8 cellular contexts compared by ENCODE assay signal in the genomic region with DNA sequence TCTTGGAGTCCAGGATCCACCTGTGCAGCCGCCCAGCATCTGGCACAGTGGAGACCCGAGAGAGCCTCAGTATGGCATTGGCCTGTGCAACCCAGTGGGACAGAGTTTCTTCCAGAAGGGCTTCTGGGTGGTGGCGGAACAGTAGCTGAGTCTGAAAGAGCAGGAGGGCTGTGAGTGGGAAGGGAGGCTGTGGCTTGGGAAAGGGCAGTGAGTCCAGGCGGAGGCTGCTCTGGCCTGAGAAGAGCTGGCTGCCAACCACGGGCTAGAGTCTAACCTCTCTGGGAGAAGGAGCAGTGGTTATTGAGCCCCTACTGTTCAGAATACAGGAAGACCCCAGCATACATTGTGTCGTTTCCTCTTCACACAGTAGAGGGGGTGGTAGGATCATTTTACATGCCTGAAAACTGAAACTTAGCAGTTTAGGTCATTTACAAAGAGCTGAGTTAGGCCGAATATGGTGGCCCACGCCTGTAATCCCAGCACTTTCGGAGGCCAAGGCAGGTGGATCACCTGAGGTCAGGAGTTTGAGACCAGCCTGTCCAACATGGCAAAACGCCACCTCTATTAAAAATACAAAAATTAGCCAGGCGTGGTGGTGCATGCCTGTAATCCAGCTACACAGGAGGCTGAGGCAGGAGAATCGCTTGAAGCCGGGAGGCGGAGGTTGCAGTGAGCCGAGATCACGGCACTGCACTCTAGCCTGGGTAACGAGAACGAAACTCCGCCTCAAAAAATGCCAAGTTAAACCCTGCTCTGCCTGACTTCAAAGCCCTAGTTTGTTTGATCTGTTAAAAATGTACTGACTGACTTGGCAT. TPM values are rescaled to one million over a fixed set of nuclear protein-coding genes. Genes with fewer than 3 reads are reported as not detected.
DNase-seq lines count a peak whose midpoint lies in the region; ATAC-seq, FAIRE-seq and TF ChIP-seq lines count a peak whose summit lies in the region.

No MANE protein-coding gene starts in this region.

- no peak for TF ChIP-seq EP300 in K562 (IDR thresholded peaks at IDR 0.05; ENCODE audit: low read length)

- H4K20me1 ChIP-seq in K562 (replicated peaks; ENCODE audit: control insufficient read depth, insufficient read depth, low read length) = peaks cover 49% of the 10 kb centered on the region

- CTCF ChIA-PET in K562 (lab: Yijun Ruan, JAX; ENCODE audit: low intra/inter-chr PET ratio) = interaction anchor here (0.6 to 0.8 kb wide), 2 partner anchors 78 to 100 kb away, joined by 4 read pairs; no protein-coding TSS in a partner anchor

- WGBS in K562 (ENCODE audit: insufficient coverage, low coverage, missing lambda C conversion rate) = 85% methylated on average over 18 of the region's 19 CpGs

- H3K27me3 ChIP-seq in K562 (ENCODE audit: control insufficient read depth in 2 of 2, insufficient read depth in 2 of 2, low read length in 2 of 2) (no peaks in the 10 kb centered on the region), thoracic aorta (replicated peaks; ENCODE audit: insufficient read depth) (no peaks in the 10 kb centered on the region)

- no peak for TF ChIP-seq POLR2A in K562 (conservative IDR thresholded peaks at IDR 0.05)

- H3K9me3 ChIP-seq in K562 (replicated peaks; ENCODE audit: control insufficient read depth, insufficient read depth, low read depth, low read length) (no peaks in the 10 kb centered on the region), thoracic aorta (no peaks in the 10 kb centered on the region)

- FAIRE-seq in D721Med (lab: Jason Lieb, UNC) (no peak), K562 (lab: Jason Lieb, UNC) (no peak)

- H3K9ac ChIP-seq in K562 (ENCODE audit: insufficient read depth in 1 of 2, low read depth in 2 of 2, low read length in 2 of 2) = peak overlapping the region in 1 of 2 experiments; percentile 84; a peak in 2 of 4 replicates

- H2AFZ ChIP-seq in K562 (ENCODE audit: low read depth, low read length) = no peak overlapping the region

- no peak overlapping the region; the same call in 2 of the 3 replicates for H3K27ac ChIP-seq in K562 (ENCODE audit: extremely low read depth, low read depth, low read length)
- H3K27ac ChIP-seq in thoracic aorta = peak overlapping the region; percentile 41

- TF ChIP-seq RAD21 in K562 (CRISPR knock-in tag; conservative IDR thresholded peaks at IDR 0.05 in 1 of 2, IDR thresholded peaks at IDR 0.05 in 1 of 2) = peak in 1 of 2 experiments; percentile 26; a peak in 1 of 4 replicates

- POLR2A ChIA-PET in K562 (lab: Yijun Ruan, JAX) = interaction anchor here (0.6 to 1.6 kb wide), 6 partner anchors 9 to 112 kb away, joined by 3 to 5 read pairs (median 3); partner anchors contain the start of gene ISG20

- no peaks in the 10 kb centered on the region for H3K9me1 ChIP-seq in K562 (ENCODE audit: control insufficient read depth, insufficient read depth, low read length)

- no peak overlapping the region for H3K4me3 ChIP-seq in K562
- H3K4me3 ChIP-seq in thoracic aorta = peak overlapping the region; percentile 52

- TF ChIP-seq CTCF in D721Med (IDR thresholded peaks at IDR 0.05; ENCODE audit: insufficient read depth, missing control alignments) = peak; percentile 16
- peak in 2 of 3 experiments; percentile 41 to 55; a peak in 4 of 6 replicates for TF ChIP-seq CTCF in K562 (IDR thresholded peaks at IDR 0.05 in 2 of 3, conservative IDR thresholded peaks at IDR 0.05 in 1 of 3; ENCODE audit: insufficient read depth in 2 of 3, low read depth in 1 of 3, low read length in 3 of 3)
- peak; percentile 47 for TF ChIP-seq CTCF in thoracic aorta (IDR thresholded peaks at IDR 0.05)

- peaks cover 77% of the 10 kb centered on the region for H3K79me2 ChIP-seq in K562 (ENCODE audit: control insufficient read depth, insufficient read depth, low read length)

- intact Hi-C loops in K562 (cut with micrococcal nuclease) = no loop called here

- peaks cover 14 to 28% of the 10 kb centered on the region in 2 experiments; a peak in 4 of 5 replicates for H3K4me1 ChIP-seq in K562 (replicated peaks in 1 of 2; ENCODE audit: control insufficient read depth in 2 of 2, insufficient read depth in 2 of 2, low read length in 2 of 2)
- H3K4me1 ChIP-seq in thoracic aorta (ENCODE audit: control insufficient read depth in 1 of 2, low read depth in 2 of 2) = peaks cover 23 to 44% of the 10 kb centered on the region in 2 donors

- in situ Hi-C loops in K562 (cut with MboI) = no loop called here

- H3K4me2 ChIP-seq in K562 (ENCODE audit: insufficient read depth, low read length) = no peak overlapping the region; the same call in 1 of the 2 replicates

- DNase-seq in D721Med (ENCODE audit: insufficient read length, low spot score) (no peak), NCI-H2227 (lab: John Stamatoyannopoulos, UW; ENCODE audit: unreplicated experiment) (peak; percentile 37), K562 (ENCODE audit: extremely low read depth in 1 of 4, low spot score in 3 of 4) (no peak), left kidney (ENCODE audit: low read depth, low spot score) (peak; percentile 85), thoracic aorta (ENCODE audit: low spot score) (no peak), NCI-H1417 (lab: John Stamatoyannopoulos, UW) (no peak)

- peak; percentile 42 for ATAC-seq in GM21526 (IDR thresholded peaks at IDR 0.05; ENCODE audit: low FRiP score, unreplicated experiment)
- no peak for ATAC-seq in K562
- peak; percentile 46 for ATAC-seq in thoracic aorta (ENCODE audit: insufficient number of reproducible peaks, low FRiP score, low read depth)
- ATAC-seq in HG03039 (IDR thresholded peaks at IDR 0.05; ENCODE audit: unreplicated experiment) = no peak

- H3K36me3 ChIP-seq in K562 (ENCODE audit: control insufficient read depth, insufficient read depth, low read length) = peaks cover 65% of the 10 kb centered on the region
- peaks cover 6% of the 10 kb centered on the region for H3K36me3 ChIP-seq in thoracic aorta

- BruUV-seq in K562 (replicated peaks; lab: Mats Ljungman, UMichigan) = no TSS peak

TF ChIP-seq in K562, 482 proteins besides CTCF, POLR2A, EP300 and RAD21:
- TF ChIP-seq HMGXB4 (CRISPR knock-in tag; IDR thresholded peaks at IDR 0.05) (no peak), ZNF586 (CRISPR knock-in tag; conservative IDR thresholded peaks at IDR 0.05) (no peak), ZC3H8 (IDR thresholded peaks at IDR 0.05) (no peak), ZC3H4 (CRISPR knock-in tag; IDR thresholded peaks at IDR 0.05; ENCODE audit: borderline replicate concordance) (no peak), ZKSCAN3 (CRISPR knock-in tag; IDR thresholded peaks at IDR 0.05) (no peak), C11orf30 (IDR thresholded peaks at IDR 0.05; ENCODE audit: low read depth) (peak; percentile 39; the same call in 1 of the 2 replicates)

RNA-seq across cellular contexts. Expression of gene AEN, which starts 3.2 kb away (rescaled TPM):
- 39.3 and 74.9 TPM in 2 replicates for total RNA-seq in K562 (2011; cell fraction: chromatin; rRNA removed; ENCODE audit: low replicate concordance)
- 60.9 and 72.5 TPM in 2 replicates for total RNA-seq in K562 (2011; cell fraction: nucleolus; rRNA removed)
- total RNA-seq in K562 (2011; cell fraction: nucleoplasm; rRNA removed) = 49.7 and 55.9 TPM in 2 replicates
- 51.0 and 56.6 TPM in 2 replicates for total RNA-seq in K562 (2014; rRNA removed)
- 24.6 and 26.3 TPM in 2 replicates for total RNA-seq in K562 (2014; rRNA removed; fragmentation: Illumina TruSeq; extraction: Trizol)
- 40.0 and 40.9 TPM in 2 replicates for total RNA-seq in K562 (2015; rRNA removed; fragmentation: Illumina TruSeq; extraction: Trizol)
- total RNA-seq in K562 (2021) = 49.2 and 52.7 TPM in 2 replicates
- 30.8 and 32.8 TPM in 2 replicates for polyA plus RNA-seq in K562 (2011; rRNA removed)
- 31.2 and 50.1 TPM in 2 replicates for polyA plus RNA-seq in K562 (2011; cell fraction: cytosol; rRNA removed)
- 44.5 and 69.3 TPM in 2 replicates for polyA plus RNA-seq in K562 (2011; cell fraction: nucleus; rRNA removed)
- 22.0 and 27.2 TPM in 2 replicates for polyA plus RNA-seq in K562 (2012)
- 31.6 and 35.1 TPM in 2 replicates for polyA plus RNA-seq in K562 (2014; fragmentation: Illumina TruSeq; extraction: Trizol)
- polyA plus RNA-seq in K562 (2014; fragmentation: Nextera tagmentation; extraction: Ambion mirVana) = 10 to 100 TPM in 1 of 2 experiments, 1 to 10 TPM in 1; 9.0 to 11.7 TPM
- 35.5 and 45.5 TPM in 2 replicates for polyA plus RNA-seq in K562 (2014; rRNA removed)
- 20.7 and 30.4 TPM in 2 replicates for polyA minus RNA-seq in K562 (2011; rRNA and poly(A)+ RNA removed)
- polyA minus RNA-seq in K562 (2011; cell fraction: cytosol; rRNA and poly(A)+ RNA removed) = 20.4 and 26.9 TPM in 2 replicates
- 39.8 and 44.6 TPM in 2 replicates for polyA minus RNA-seq in K562 (2011; cell fraction: nucleus; rRNA and poly(A)+ RNA removed)
- total RNA-seq in thoracic aorta = 10 to 100 TPM; 36.0 to 36.3 TPM

RNA-seq across cellular contexts. Expression of gene ISG20, which starts 14.5 kb away (rescaled TPM):
- 1.2 and 4.5 TPM in 2 replicates for total RNA-seq in K562 (2011; cell fraction: chromatin; rRNA removed; ENCODE audit: low replicate concordance)
- 2.2 and 2.7 TPM in 2 replicates for total RNA-seq in K562 (2011; cell fraction: nucleolus; rRNA removed)
- 2.3 and 3.1 TPM in 2 replicates for total RNA-seq in K562 (2011; cell fraction: nucleoplasm; rRNA removed)
- total RNA-seq in K562 (2014; rRNA removed) = 1.3 and 2.4 TPM in 2 replicates
- 0.16 and 0.36 TPM in 2 replicates for total RNA-seq in K562 (2014; rRNA removed; fragmentation: Illumina TruSeq; extraction: Trizol)
- 0.65 and 1.1 TPM in 2 replicates for total RNA-seq in K562 (2015; rRNA removed; fragmentation: Illumina TruSeq; extraction: Trizol)
- 1.9 TPM in 2 replicates for total RNA-seq in K562 (2021)
- 0.43 and 1.0 TPM in 2 replicates for polyA plus RNA-seq in K562 (2011; rRNA removed)
- 0.35 and 1.8 TPM in 2 replicates for polyA plus RNA-seq in K562 (2011; cell fraction: cytosol; rRNA removed)
- polyA plus RNA-seq in K562 (2011; cell fraction: nucleus; rRNA removed) = 0.76 and 1.9 TPM in 2 replicates
- 1.4 and 4.0 TPM in 2 replicates for polyA plus RNA-seq in K562 (2012)
- polyA plus RNA-seq in K562 (2014; fragmentation: Illumina TruSeq; extraction: Trizol) = 0.06 and 0.32 TPM in 2 replicates
- polyA plus RNA-seq in K562 (2014; fragmentation: Nextera tagmentation; extraction: Ambion mirVana) = under 1 TPM; 0.70 to 1.00 TPM
- polyA plus RNA-seq in K562 (2014; rRNA removed) = 1.7 and 2.1 TPM in 2 replicates
- 0.11 and 0.30 TPM in 2 replicates for polyA minus RNA-seq in K562 (2011; rRNA and poly(A)+ RNA removed)
- polyA minus RNA-seq in K562 (2011; cell fraction: cytosol; rRNA and poly(A)+ RNA removed) = not detected in 2 replicates
- 0.67 and 1.5 TPM in 2 replicates for polyA minus RNA-seq in K562 (2011; cell fraction: nucleus; rRNA and poly(A)+ RNA removed)
- total RNA-seq in thoracic aorta = 10 to 100 TPM; 16.2 to 32.1 TPM

Comparison
In these comparisons a context has a peak if more than half of its experiments do, and no peak if none do; other contexts are left out.
1. DNase-seq: peak in NCI-H2227 (single experiment) and left kidney (single experiment); none in D721Med (single experiment), K562 (0 of 4), thoracic aorta (single experiment) and NCI-H1417 (0 of 3).
2. ATAC-seq: peak in GM21526 (single experiment) and thoracic aorta (single experiment); none in K562 (single experiment) and HG03039 (single experiment).
3. Peak in every context shown above with its lines, with median percentiles within 50 percentile points of each other: CTCF ChIP-seq.